In genomic region chr6:13813621-13814175, GRCh38 we compare ENCODE assay signal across 8 cellular contexts. TPM values are rescaled to one million over a fixed set of nuclear protein-coding genes. Genes with fewer than 3 reads are reported as not detected.
DNase-seq lines count a peak whose midpoint lies in the region; TF ChIP-seq lines count a peak whose summit lies in the region.

No MANE protein-coding gene starts in this region.

- TF ChIP-seq CTCF in H9 (conservative IDR thresholded peaks at IDR 0.05) (no peak), LNCaP clone FGC (IDR thresholded peaks at IDR 0.05; ENCODE audit: control insufficient read depth, extremely low read depth, insufficient read depth) (no peak)

- H4K20me1 ChIP-seq in H9 (ENCODE audit: control insufficient read depth, insufficient read depth, insufficient read length), result no peaks in the 10 kb centered on the region

- H2BK15ac ChIP-seq in H9 (ENCODE audit: low read depth, low read length), result no peak overlapping the region

- H3K14ac ChIP-seq in H9 (ENCODE audit: insufficient read depth, low read length), result no peak overlapping the region

- H3K27me3 ChIP-seq in H9 (ENCODE audit: insufficient read depth, low read length) (no peaks in the 10 kb centered on the region), SJSA1 (replicated peaks) (no peaks in the 10 kb centered on the region)

- H2AFZ ChIP-seq in H9 (ENCODE audit: low read length), result no peak overlapping the region

- no peak overlapping the region for H2BK20ac ChIP-seq in H9 (ENCODE audit: low read depth, low read length, poor library complexity, severe bottlenecking)

- H3K79me2 ChIP-seq in H9 (ENCODE audit: insufficient read depth, low read length), result peaks cover 15% of the 10 kb centered on the region; the same call in 1 of the 2 replicates

- no peak overlapping the region for H3K27ac ChIP-seq in H9 (ENCODE audit: insufficient read length, low read depth, low read length)
- peak overlapping the region; percentile 84 for H3K27ac ChIP-seq in SJSA1
- peak overlapping the region; percentile 90 to 97 (median 96) for H3K27ac ChIP-seq in skin epidermis

- no peaks in the 10 kb centered on the region for H3K79me1 ChIP-seq in H9 (ENCODE audit: insufficient read depth, low read depth, low read length, poor library complexity, severe bottlenecking)

- peaks cover 6% of the 10 kb centered on the region for H3K36me3 ChIP-seq in SJSA1

- H4K5ac ChIP-seq in H9 (ENCODE audit: insufficient read length, low read depth, low read length), result no peak overlapping the region

- peak overlapping the region; percentile 75 to 89 (median 86); a peak in 4 of 7 replicates for H3K27ac Mint-ChIP-seq in H9

- no peak overlapping the region for H2BK5ac ChIP-seq in H9 (ENCODE audit: insufficient read length, low read length)

- peaks cover 2% of the 10 kb centered on the region; the same call in 1 of the 2 replicates for H3K27me3 Mint-ChIP-seq in H9 (ENCODE audit: low read depth)

- H3K4me2 ChIP-seq in H9 (ENCODE audit: insufficient read depth, insufficient read length, low read length), result peak overlapping the region; percentile 86

- H2BK120ac ChIP-seq in H9 (ENCODE audit: low read depth, low read length, poor library complexity, severe bottlenecking), result no peak overlapping the region

- H3K9me3 ChIP-seq in H9 (ENCODE audit: control insufficient read depth, low read depth, low read length), result no peaks in the 10 kb centered on the region
- no peaks in the 10 kb centered on the region for H3K9me3 ChIP-seq in SJSA1 (replicated peaks)

- H3K4me1 ChIP-seq in H9 (ENCODE audit: insufficient read depth, low read length) (peaks cover 2% of the 10 kb centered on the region; the same call in 1 of the 2 replicates), SJSA1 (replicated peaks) (peaks cover 10% of the 10 kb centered on the region)

- H3K23me2 ChIP-seq in H9 (ENCODE audit: insufficient read length, low read depth, low read length, poor library complexity, severe bottlenecking), result peaks cover 3% of the 10 kb centered on the region

- no peak overlapping the region for H3T11ph ChIP-seq in H9 (ENCODE audit: low read length)

- peak; percentile 0 for DNase-seq in stimulated activated CD4-positive, alpha-beta T cell treated with anti-CD3 and anti-CD28 coated beads, Interleukin-2, amount 100 ng/mL, for 4 hours (ENCODE audit: low read depth)
- no peak for DNase-seq in stimulated activated CD4-positive, alpha-beta T cell treated with anti-CD3 and anti-CD28 coated beads, Interleukin-15, amount 100 ng/mL, for 24 hours
- DNase-seq in H9 (peak; percentile 87), LNCaP clone FGC (ENCODE audit: low read depth) (no peak), SJSA1 (ENCODE audit: low read depth in 1 of 2, low spot score in 2 of 2) (peak; percentile 73 to 78), inferior parietal cortex (ENCODE audit: extremely low spot score) (peak; percentile 27)
- peak; percentile 17 for DNase-seq in central memory CD4-positive, alpha-beta T cell

- H3K18ac ChIP-seq in H9 (ENCODE audit: insufficient read length, low read depth, low read length), result peak overlapping the region; percentile 27

- no peak overlapping the region for H3K4ac ChIP-seq in H9 (ENCODE audit: low read depth, low read length)

- no peak overlapping the region for H2AK5ac ChIP-seq in H9 (ENCODE audit: insufficient read length, low read length)

- H4K91ac ChIP-seq in H9 (ENCODE audit: insufficient read length, low read depth, low read length), result no peak overlapping the region

- no peak overlapping the region for H3K23ac ChIP-seq in H9 (ENCODE audit: insufficient read length, low read depth, low read length)

- no CpG with 5 or more reads among the region's 56 CpGs for WGBS in H9 (ENCODE audit: extremely low coverage, insufficient read length, low lambda C conversion rate)

- peak overlapping the region; percentile 31 for H3K9ac ChIP-seq in H9 (ENCODE audit: extremely low read depth, insufficient read length, low read length)

- H4K8ac ChIP-seq in H9 (replicated peaks; ENCODE audit: insufficient read length, low read depth, low read length), result no peak overlapping the region

- peak overlapping the region; percentile 73 for H3K4me3 ChIP-seq in LNCaP clone FGC (ENCODE audit: low read depth, low read length)
- H3K4me3 ChIP-seq in SJSA1, result peak overlapping the region; percentile 96
- peak overlapping the region; percentile 77 to 95 (median 88) for H3K4me3 ChIP-seq in skin epidermis

- no peak overlapping the region for H3K56ac ChIP-seq in H9 (ENCODE audit: insufficient read length, low read depth, low read length)

- H2BK12ac ChIP-seq in H9 (ENCODE audit: insufficient read length, low read depth, low read length), result no peak overlapping the region

- peaks cover 32 to 34% of the 10 kb centered on the region in 2 experiments for H3K4me1 Mint-ChIP-seq in H9

- peaks cover 0 to 7% (median 6%) of the 10 kb centered on the region in 3 experiments; a peak in 2 of 7 replicates for H3K36me3 Mint-ChIP-seq in H9 (ENCODE audit: insufficient read depth in 1 of 3, low read depth in 3 of 3)

- H3K4me3 Mint-ChIP-seq in H9, result peak overlapping the region; percentile 84 to 90

- no peaks in the 10 kb centered on the region for H3K9me3 Mint-ChIP-seq in H9

RNA-seq across cellular contexts. Expression of gene MCUR1, which starts 0.7 kb away (rescaled TPM):
- total RNA-seq in H9 (2021), result 32.0 and 35.4 TPM in 2 replicates
- total RNA-seq in SJSA1 (2014; rRNA removed; shearing (Covaris generic)), result 25.1 and 27.9 TPM in 2 replicates

Comparison
In these comparisons a context has a peak if more than half of its experiments do, and no peak if none do; other contexts are left out.
1. DNase-seq: peak in stimulated activated CD4-positive, alpha-beta T cell treated with anti-CD3 and anti-CD28 coated beads, Interleukin-2, amount 100 ng/mL, for 4 hours (single experiment), H9 (single experiment), SJSA1 (2 of 2), central memory CD4-positive, alpha-beta T cell (single experiment) and inferior parietal cortex (single experiment); none in stimulated activated CD4-positive, alpha-beta T cell treated with anti-CD3 and anti-CD28 coated beads, Interleukin-15, amount 100 ng/mL, for 24 hours (single experiment) and LNCaP clone FGC (single experiment).
2. Peak in every context shown above with its lines, with median percentiles within 50 percentile points of each other: H3K4me3 ChIP-seq.